Comparison of ENCODE assay signal across 1 cellular context in genomic region chr13:72384879-72385278, GRCh38.
A peak's percentile ranks its signal among the peaks of the same experiment; 100 is the strongest.
TF ChIP-seq lines count a peak whose summit lies in the region.

No MANE protein-coding gene starts in this region.

TF ChIP-seq in HepG2, 621 proteins besides CTCF, POLR2A, EP300 and RAD21 (continued from another document and continues in another):
- TF ChIP-seq HMGXB4 (CRISPR knock-in tag; IDR thresholded peaks at IDR 0.05; ENCODE audit: borderline replicate concordance in 1 of 2, low read depth in 1 of 2) (no peak), ARID2 (CRISPR knock-in tag; IDR thresholded peaks at IDR 0.05; ENCODE audit: borderline replicate concordance) (no peak), ZKSCAN5 (CRISPR knock-in tag; IDR thresholded peaks at IDR 0.05) (no peak), ZNF550 (CRISPR knock-in tag; IDR thresholded peaks at IDR 0.05; ENCODE audit: borderline replicate concordance) (no peak), TIGD3 (CRISPR knock-in tag; IDR thresholded peaks at IDR 0.05; ENCODE audit: borderline replicate concordance) (no peak), ZNF326 (CRISPR knock-in tag; IDR thresholded peaks at IDR 0.05; ENCODE audit: borderline replicate concordance) (no peak), POLR2AphosphoS5 (IDR thresholded peaks at IDR 0.05; ENCODE audit: low read depth, low read length) (no peak), TBX3 (IDR thresholded peaks at IDR 0.05; ENCODE audit: borderline replicate concordance) (no peak), ZNF280D (CRISPR knock-in tag; IDR thresholded peaks at IDR 0.05) (no peak), CEBPB (IDR thresholded peaks at IDR 0.05; ENCODE audit: borderline replicate concordance, low read depth, low read length) (peak; percentile 97), ZNF7 (CRISPR knock-in tag; IDR thresholded peaks at IDR 0.05) (no peak), NBN (conservative IDR thresholded peaks at IDR 0.05) (no peak), ESRRA (CRISPR knock-in tag; IDR thresholded peaks at IDR 0.05; ENCODE audit: low read depth) (no peak), TFE3 (CRISPR knock-in tag; IDR thresholded peaks at IDR 0.05) (peak; percentile 69), SOX5 (CRISPR knock-in tag; IDR thresholded peaks at IDR 0.05; ENCODE audit: borderline replicate concordance) (no peak), ATF7-NPFF (CRISPR knock-in tag; IDR thresholded peaks at IDR 0.05; ENCODE audit: low read depth) (no peak), ZEB1 (IDR thresholded peaks at IDR 0.05; ENCODE audit: insufficient replicate concordance, low read depth) (no peak), CEBPZ (IDR thresholded peaks at IDR 0.05; ENCODE audit: low read length) (no peak), NFKB2 (CRISPR knock-in tag; IDR thresholded peaks at IDR 0.05; ENCODE audit: borderline replicate concordance) (no peak), SOX6 (IDR thresholded peaks at IDR 0.05) (no peak), SOX6 (CRISPR knock-in tag; IDR thresholded peaks at IDR 0.05) (peak; percentile 53), ZNF136 (CRISPR knock-in tag; IDR thresholded peaks at IDR 0.05; ENCODE audit: low read depth) (no peak), ZNF891 (CRISPR knock-in tag; IDR thresholded peaks at IDR 0.05) (no peak), ZNF710 (CRISPR knock-in tag; IDR thresholded peaks at IDR 0.05; ENCODE audit: borderline replicate concordance) (no peak), ZNF737 (CRISPR knock-in tag; IDR thresholded peaks at IDR 0.05; ENCODE audit: borderline replicate concordance) (no peak), ARID3A (IDR thresholded peaks at IDR 0.05; ENCODE audit: low read depth, low read length) (0 out of 2 replicates have a peak, but pooled peaks have one; percentile 7), MAFK (conservative IDR thresholded peaks at IDR 0.05 in 1 of 2, IDR thresholded peaks at IDR 0.05 in 1 of 2; ENCODE audit: low read length in 2 of 2) (peak; percentile 30 to 39; a peak in 1 of 4 replicates), CEBPG (CRISPR knock-in tag; IDR thresholded peaks at IDR 0.05) (peak; percentile 78), ATF7 (IDR thresholded peaks at IDR 0.05) (peak; percentile 53; the same call in 1 of the 2 replicates), ATF7 (CRISPR knock-in tag; IDR thresholded peaks at IDR 0.05) (no peak), TGIF2 (CRISPR knock-in tag; IDR thresholded peaks at IDR 0.05) (no peak), BCL6 (CRISPR knock-in tag; IDR thresholded peaks at IDR 0.05) (peak; percentile 81), KDM5A (IDR thresholded peaks at IDR 0.05; ENCODE audit: borderline replicate concordance, low read length) (no peak), POGZ (CRISPR knock-in tag; IDR thresholded peaks at IDR 0.05) (0 out of 2 replicates have a peak, but pooled peaks have one; percentile 2), KLF16 (CRISPR knock-in tag; IDR thresholded peaks at IDR 0.05) (no peak), HNF4A (CRISPR knock-in tag; IDR thresholded peaks at IDR 0.05) (0 out of 2 replicates have a peak, but pooled peaks have one; percentile 6), RCOR2 (CRISPR knock-in tag; IDR thresholded peaks at IDR 0.05) (no peak), GZF1 (CRISPR knock-in tag; IDR thresholded peaks at IDR 0.05) (no peak), HNRNPUL1 (IDR thresholded peaks at IDR 0.05; ENCODE audit: low read depth, low read length) (no peak), ZBTB25 (CRISPR knock-in tag; IDR thresholded peaks at IDR 0.05) (no peak), NFE2L2 (IDR thresholded peaks at IDR 0.05; ENCODE audit: low read length) (peak; percentile 42; the same call in 1 of the 2 replicates), MAFF (IDR thresholded peaks at IDR 0.05; ENCODE audit: low read depth, low read length) (peak; percentile 49), FOSL2 (CRISPR knock-in tag; IDR thresholded peaks at IDR 0.05) (peak; percentile 41; the same call in 1 of the 2 replicates), MTF1 (CRISPR knock-in tag; IDR thresholded peaks at IDR 0.05) (no peak), SOX13 (IDR thresholded peaks at IDR 0.05) (no peak), SOX13 (CRISPR knock-in tag; conservative IDR thresholded peaks at IDR 0.05 in 1 of 2, IDR thresholded peaks at IDR 0.05 in 1 of 2) (peak in 1 of 2 experiments; percentile 69; a peak in 2 of 4 replicates), SSRP1 (CRISPR knock-in tag; IDR thresholded peaks at IDR 0.05) (no peak), ZNF839 (CRISPR knock-in tag; IDR thresholded peaks at IDR 0.05; ENCODE audit: borderline replicate concordance) (no peak), AKAP8 (CRISPR knock-in tag; IDR thresholded peaks at IDR 0.05) (no peak)
